In genomic region chr2:109318150-109318948, GRCh38 we compare ENCODE assay signal across 8 cellular contexts.
DNase-seq lines count a peak whose midpoint lies in the region; ATAC-seq and TF ChIP-seq lines count a peak whose summit lies in the region.

No MANE protein-coding gene starts in this region.

- POLR2A ChIA-PET in BJ (lab: Charles Lee): no interaction called here

- H3K9me3 ChIP-seq in SJCRH30 (replicated peaks): no peaks in the 10 kb centered on the region

- H3K4me3 ChIP-seq in BJ (ENCODE audit: low read depth, low read length): peak overlapping the region; percentile 16
- H3K4me3 ChIP-seq in SJCRH30: peak overlapping the region; percentile 14

- intact Hi-C loops in posterior vena cava (cut with DNase I): no loop called here

- no peak overlapping the region for H3K27ac ChIP-seq in SJCRH30

- peaks cover 8% of the 10 kb centered on the region; the same call in 1 of the 2 replicates for H3K4me1 ChIP-seq in SJCRH30

- no peaks in the 10 kb centered on the region for H3K36me3 ChIP-seq in BJ (ENCODE audit: control insufficient read depth, insufficient read depth, low read length)
- H3K36me3 ChIP-seq in SJCRH30: no peaks in the 10 kb centered on the region

- no peaks in the 10 kb centered on the region for H3K27me3 ChIP-seq in BJ (ENCODE audit: control insufficient read depth, insufficient read depth, low read length)
- H3K27me3 ChIP-seq in SJCRH30: peaks cover 3% of the 10 kb centered on the region; the same call in 1 of the 2 replicates

- peak; percentile 47 for TF ChIP-seq CTCF in BJ (IDR thresholded peaks at IDR 0.05; ENCODE audit: insufficient read depth, low read depth, low read length)

- CTCF ChIA-PET in BJ (lab: Yijun Ruan, JAX): interaction anchor here (1.4 kb wide), 1 partner anchor 192 kb away, joined by 8 read pairs; no protein-coding TSS in a partner anchor

- ATAC-seq in GM18907 (IDR thresholded peaks at IDR 0.05; ENCODE audit: unreplicated experiment): no peak

- DNase-seq in BJ (ENCODE audit: low read depth) (peak; percentile 89), SJCRH30 (peak; percentile 34 to 64), globus pallidus (ENCODE audit: low spot score) (peak; percentile 37), posterior vena cava (ENCODE audit: low spot score) (peak; percentile 95), NCI-H1436 (lab: John Stamatoyannopoulos, UW) (no peak)
- no peak for DNase-seq in activated CD4-positive, alpha-beta T cell treated with anti-CD3 and anti-CD28 coated beads for 1 hour
- DNase-seq in central memory CD4-positive, alpha-beta T cell: no peak

Comparison
In these comparisons a context has a peak if more than half of its experiments do, and no peak if none do; other contexts are left out.
1. DNase-seq: peak in BJ (single experiment), SJCRH30 (2 of 2), globus pallidus (single experiment) and posterior vena cava (single experiment); none in activated CD4-positive, alpha-beta T cell treated with anti-CD3 and anti-CD28 coated beads for 1 hour (single experiment), NCI-H1436 (single experiment) and central memory CD4-positive, alpha-beta T cell (single experiment).